ENCODE assay signal across 1 cellular context in genomic region chr2:61433606-61434005, GRCh38.
A peak's percentile ranks its signal among the peaks of the same experiment; 100 is the strongest.
TF ChIP-seq lines count a peak whose summit lies in the region.

No MANE protein-coding gene starts in this region.

TF ChIP-seq in HepG2, 621 proteins besides CTCF, POLR2A, EP300 and RAD21 (continued from another document):
- peak; percentile 17 for TF ChIP-seq ZNF407 (CRISPR knock-in tag; IDR thresholded peaks at IDR 0.05; ENCODE audit: not compliant biosample characterization)
- no peak for TF ChIP-seq ZNF512B (CRISPR knock-in tag; IDR thresholded peaks at IDR 0.05; ENCODE audit: borderline replicate concordance)
- TF ChIP-seq ZSCAN5A (CRISPR knock-in tag; IDR thresholded peaks at IDR 0.05; ENCODE audit: borderline replicate concordance), result no peak
- no peak for TF ChIP-seq NFE2L2 (IDR thresholded peaks at IDR 0.05; ENCODE audit: low read length)
- TF ChIP-seq ZFP37 (CRISPR knock-in tag; IDR thresholded peaks at IDR 0.05; ENCODE audit: borderline replicate concordance), result no peak
- TF ChIP-seq ZNF205 (CRISPR knock-in tag; IDR thresholded peaks at IDR 0.05), result no peak
